1 cellular context compared by ENCODE assay signal in genomic region chr20:48920527-48921167, GRCh38.
TF ChIP-seq lines count a peak whose summit lies in the region.

No MANE protein-coding gene starts in this region.

TF ChIP-seq in HEK293, 187 proteins besides CTCF, POLR2A, EP300 and RAD21 (continued from another document):
- TF ChIP-seq ZNF280D (tag by site-specific recombination; IDR thresholded peaks at IDR 0.05): no peak
- TF ChIP-seq HIC1 (tag by site-specific recombination; IDR thresholded peaks at IDR 0.05): no peak
- 0 out of 2 replicates have a peak, but pooled peaks have one; percentile 68 for TF ChIP-seq ZNF155 (tag by site-specific recombination; IDR thresholded peaks at IDR 0.05)
- 0 out of 2 replicates have a peak, but pooled peaks have one; percentile 9 for TF ChIP-seq SCRT2 (tag by site-specific recombination; IDR thresholded peaks at IDR 0.05)
- peak; percentile 90 for TF ChIP-seq ZNF121 (tag by site-specific recombination; IDR thresholded peaks at IDR 0.05)
- no peak for TF ChIP-seq SP2 (tag by site-specific recombination; IDR thresholded peaks at IDR 0.05)
- no peak for TF ChIP-seq GLI2 (tag by site-specific recombination; IDR thresholded peaks at IDR 0.05; ENCODE audit: borderline replicate concordance, low read depth)
- TF ChIP-seq ZNF416 (tag by site-specific recombination; IDR thresholded peaks at IDR 0.05): no peak
- TF ChIP-seq ZNF544 (tag by site-specific recombination; IDR thresholded peaks at IDR 0.05): no peak
- peak; percentile 55; the same call in 1 of the 2 replicates for TF ChIP-seq ZSCAN23 (tag by site-specific recombination; IDR thresholded peaks at IDR 0.05)
- no peak for TF ChIP-seq ZNF548 (tag by site-specific recombination; IDR thresholded peaks at IDR 0.05)
- no peak for TF ChIP-seq ZNF654 (tag by site-specific recombination; IDR thresholded peaks at IDR 0.05; ENCODE audit: low read depth)
- TF ChIP-seq ZNF311 (tag by site-specific recombination; IDR thresholded peaks at IDR 0.05; ENCODE audit: borderline replicate concordance): no peak
- TF ChIP-seq ZNF621 (tag by site-specific recombination; IDR thresholded peaks at IDR 0.05): no peak; the same call in 1 of the 2 replicates
- peak; percentile 99 for TF ChIP-seq PRDM1 (tag by site-specific recombination; IDR thresholded peaks at IDR 0.05)
- no peak for TF ChIP-seq ZNF623 (tag by site-specific recombination; IDR thresholded peaks at IDR 0.05)
- no peak for TF ChIP-seq ZNF777 (tag by site-specific recombination; IDR thresholded peaks at IDR 0.05; ENCODE audit: borderline replicate concordance)
TF ChIP-seq in HEK293: peak in this region for 9.
